9 cellular contexts compared by ENCODE assay signal in the genomic region with DNA sequence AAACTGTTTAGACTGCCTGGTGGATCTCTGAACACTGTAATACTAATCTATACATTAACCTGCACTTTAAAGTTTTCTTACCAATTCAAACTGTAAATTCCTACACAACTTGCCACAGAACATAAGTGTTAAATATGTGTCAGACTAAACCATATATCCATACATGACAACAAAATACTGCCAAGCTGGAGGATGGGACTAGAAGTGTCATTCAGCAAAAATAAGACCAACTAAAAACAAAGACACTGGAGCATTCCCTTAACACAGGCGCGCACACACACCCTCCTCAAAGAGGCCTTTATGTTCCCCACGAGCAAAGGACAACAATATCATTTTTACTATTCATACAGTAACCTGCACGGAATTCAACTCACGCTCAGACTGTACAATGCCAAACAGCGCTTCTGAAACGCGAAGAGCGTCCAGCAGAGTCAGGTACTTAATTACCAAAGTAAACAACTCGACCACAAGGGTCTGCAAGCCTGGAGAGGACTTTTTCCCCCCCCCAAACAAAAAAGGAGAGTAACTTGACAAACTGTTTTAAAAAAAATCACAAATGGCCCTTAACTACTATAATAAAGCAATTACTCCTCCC. TPM values are rescaled to one million over a fixed set of nuclear protein-coding genes. Genes with fewer than 3 reads are reported as not detected.
A peak's percentile ranks its signal among the peaks of the same experiment; 100 is the strongest.
DNase-seq lines count a peak whose midpoint lies in the region; ATAC-seq, FAIRE-seq and TF ChIP-seq lines count a peak whose summit lies in the region.
"Had no signal": no experiment of that assay in that cellular context is flagged by ENCODE, and none has a peak within 500 bp of the region (broad histone marks: within the 10 kb centered on the region; RNA-seq: fewer than 3 reads in every experiment).

No MANE protein-coding gene starts in this region.

- TF ChIP-seq POLR2A in prostate gland (IDR thresholded peaks at IDR 0.05) (no peak), GM12892 (IDR thresholded peaks at IDR 0.05; ENCODE audit: low read depth, low read length) (no peak)

- 3% methylated on average over 10 of the region's 10 CpGs for WGBS in prostate gland

- peak overlapping the region; percentile 83 for H3K9ac ChIP-seq in SK-N-MC (ENCODE audit: insufficient read length)

- peak overlapping the region; percentile 95 for H3K4me3 ChIP-seq in SK-N-MC
- H3K4me3 ChIP-seq in fibroblast of mammary gland (ENCODE audit: control insufficient read depth, low read depth, low read length): peak overlapping the region; percentile 85
- peak overlapping the region; percentile 93 to 96 for H3K4me3 ChIP-seq in prostate gland

- H3K27ac ChIP-seq in SK-N-MC (no peak overlapping the region), prostate gland (peak overlapping the region; percentile 86)

- peak overlapping the region; percentile 88 for H3K4me3 Mint-ChIP-seq in activated CD8-positive, alpha-beta memory T cell treated with anti-CD3 and anti-CD28 coated beads, Interleukin-2, amount 10 ng/mL, durations not matched to agents 7 days and 5 days

- intact Hi-C loops in prostate gland (cut with DNase I): loop anchor here (5.0 kb wide), 1 partner anchor 182 kb away; no protein-coding TSS in a partner anchor

- peaks cover 41% of the 10 kb centered on the region for H3K4me1 Mint-ChIP-seq in activated CD8-positive, alpha-beta memory T cell treated with anti-CD3 and anti-CD28 coated beads, Interleukin-2, amount 10 ng/mL, durations not matched to agents 7 days and 5 days

- FAIRE-seq in urothelium cell line (lab: Jason Lieb, UNC): no peak
- no peak for FAIRE-seq in GM12892 (lab: Jason Lieb, UNC)
- FAIRE-seq: colon had no signal

- no peaks in the 10 kb centered on the region for H3K4me1 ChIP-seq in prostate gland (replicated peaks)

- no peak for TF ChIP-seq CTCF in fibroblast of mammary gland (conservative IDR thresholded peaks at IDR 0.05; ENCODE audit: control insufficient read depth, insufficient read depth, low read depth, low read length)
- no peak for TF ChIP-seq CTCF in prostate gland (IDR thresholded peaks at IDR 0.05)

- no peak for ATAC-seq in activated CD8-positive, alpha-beta memory T cell treated with anti-CD3 and anti-CD28 coated beads, Interleukin-2, amount 10 ng/mL, durations not matched to agents 7 days and 5 days
- no peak for ATAC-seq in HG02981 (IDR thresholded peaks at IDR 0.05; ENCODE audit: unreplicated experiment)

- no peaks in the 10 kb centered on the region for H3K9me3 ChIP-seq in SK-N-MC (ENCODE audit: low read depth, low read length)
- H3K9me3 ChIP-seq in prostate gland: no peaks in the 10 kb centered on the region

- no peak for DNase-seq in activated CD8-positive, alpha-beta memory T cell treated with anti-CD3 and anti-CD28 coated beads, Interleukin-2, amount 10 ng/mL, durations not matched to agents 7 days and 5 days
- DNase-seq in activated CD8-positive, alpha-beta memory T cell treated with anti-CD3 and anti-CD28 coated beads, Interleukin-2, amount 50 U/mL, for 48 hours: no peak
- no peak for DNase-seq in SK-N-MC (ENCODE audit: low read depth, low spot score)
- no peak for DNase-seq in fibroblast of mammary gland (ENCODE audit: low read depth)
- DNase-seq in prostate gland (ENCODE audit: low spot score): no peak
- no peak for DNase-seq in urothelium cell line (ENCODE audit: low spot score)
- no peak for DNase-seq in GM12892 (ENCODE audit: insufficient read length)

- H3K27me3 ChIP-seq in prostate gland (replicated peaks; ENCODE audit: insufficient read depth): no peaks in the 10 kb centered on the region

- H3K9me3 Mint-ChIP-seq in activated CD8-positive, alpha-beta memory T cell treated with anti-CD3 and anti-CD28 coated beads, Interleukin-2, amount 10 ng/mL, durations not matched to agents 7 days and 5 days (ENCODE audit: low read depth): no peaks in the 10 kb centered on the region

- H3K36me3 ChIP-seq in SK-N-MC (ENCODE audit: insufficient read depth, low read length): peaks cover 4% of the 10 kb centered on the region; the same call in 1 of the 2 replicates
- H3K36me3 ChIP-seq in prostate gland: no peaks in the 10 kb centered on the region

- CTCF ChIA-PET in activated CD8-positive, alpha-beta memory T cell treated with anti-CD3 and anti-CD28 coated beads, Interleukin-2, amount 10 ng/mL, durations not matched to agents 7 days and 5 days (lab: Charles Lee): no interaction called here

- no peaks in the 10 kb centered on the region for H3K27me3 Mint-ChIP-seq in activated CD8-positive, alpha-beta memory T cell treated with anti-CD3 and anti-CD28 coated beads, Interleukin-2, amount 10 ng/mL, durations not matched to agents 7 days and 5 days

- H3K27ac Mint-ChIP-seq in activated CD8-positive, alpha-beta memory T cell treated with anti-CD3 and anti-CD28 coated beads, Interleukin-2, amount 10 ng/mL, durations not matched to agents 7 days and 5 days: peak overlapping the region; percentile 86

- H3K36me3 Mint-ChIP-seq in activated CD8-positive, alpha-beta memory T cell treated with anti-CD3 and anti-CD28 coated beads, Interleukin-2, amount 10 ng/mL, durations not matched to agents 7 days and 5 days: peaks cover 4% of the 10 kb centered on the region

RNA-seq across cellular contexts. Expression of gene DCUN1D1, which starts 1.1 kb away (rescaled TPM):
- 10 to 100 TPM; 54.6 to 65.0 TPM for total RNA-seq in activated CD8-positive, alpha-beta memory T cell treated with anti-CD3 and anti-CD28 coated beads, Interleukin-2, amount 10 ng/mL, durations not matched to agents 7 days and 5 days
- 10 to 100 TPM; 25.5 to 25.6 TPM for total RNA-seq in prostate gland
- polyA plus RNA-seq in GM12892 (2012; ENCODE audit: missing spikeins): 28.2 TPM
